Comparison of ENCODE assay signal across 13 cellular contexts in genomic region chr9:128497824-128498610, GRCh38. TPM values are rescaled to one million over a fixed set of nuclear protein-coding genes. Genes with fewer than 3 reads are reported as not detected.
DNase-seq lines count a peak whose midpoint lies in the region; ATAC-seq lines count a peak whose summit lies in the region.
"Had no signal": no experiment of that assay in that cellular context is flagged by ENCODE, and none has a peak within 500 bp of the region (broad histone marks: within the 10 kb centered on the region; RNA-seq: fewer than 3 reads in every experiment).

No MANE protein-coding gene starts in this region.

- no peaks in the 10 kb centered on the region for H3K27me3 Mint-ChIP-seq in naive thymus-derived CD4-positive, alpha-beta T cell

- DNase-seq in H7, result peak; percentile 16
- peak in 33 of 58 donors; percentile 6 to 85 (median 37) for DNase-seq in anterior cingulate cortex (lab: John Stamatoyannopoulos, UW)
- peak; percentile 76 for DNase-seq in medulla oblongata (ENCODE audit: extremely low spot score)
- DNase-seq in substantia nigra (lab: John Stamatoyannopoulos, UW), result peak in 35 of 49 donors; percentile 8 to 70 (median 43)
- DNase-seq in naive thymus-derived CD4-positive, alpha-beta T cell, result no peak
- no peak for DNase-seq in NCI-H187 (lab: John Stamatoyannopoulos, UW)
- no peak for DNase-seq in 8988T
- DNase-seq: NCI-H1417, NCI-H2081, NCI-H526, PC-3 had no signal

- H3K4me3 Mint-ChIP-seq in naive thymus-derived CD4-positive, alpha-beta T cell, result no peak overlapping the region

- H3K27ac Mint-ChIP-seq in naive thymus-derived CD4-positive, alpha-beta T cell, result no peak overlapping the region

- peak overlapping the region; percentile 32 for H3K27ac ChIP-seq in substantia nigra (ENCODE audit: low read depth, low read length, poor library complexity, severe bottlenecking)
- no peak overlapping the region for H3K27ac ChIP-seq in naive thymus-derived CD4-positive, alpha-beta T cell (ENCODE audit: low read depth, low read length)
- H3K27ac ChIP-seq: SK-N-MC had no signal

- H3K9me3 Mint-ChIP-seq in naive thymus-derived CD4-positive, alpha-beta T cell, result no peaks in the 10 kb centered on the region

- H3K27me3 ChIP-seq in H7 (ENCODE audit: control insufficient read depth, insufficient read depth, low read length), result no peaks in the 10 kb centered on the region
- H3K27me3 ChIP-seq in naive thymus-derived CD4-positive, alpha-beta T cell (ENCODE audit: control insufficient read depth in 2 of 2, insufficient read depth in 2 of 2, low read length in 2 of 2), result no peaks in the 10 kb centered on the region

- CTCF ChIA-PET in naive thymus-derived CD4-positive, alpha-beta T cell (lab: Charles Lee), result no interaction called here

- H3K4me3 ChIP-seq in H7 (ENCODE audit: insufficient read depth, low read depth, low read length), result no peak overlapping the region
- H3K4me3 ChIP-seq in naive thymus-derived CD4-positive, alpha-beta T cell (ENCODE audit: low read length), result no peak overlapping the region
- H3K4me3 ChIP-seq: HAP-1, SK-N-MC had no signal

- ATAC-seq in naive thymus-derived CD4-positive, alpha-beta T cell, result no peak
- ATAC-seq: PC-3 had no signal

- peaks cover 25% of the 10 kb centered on the region for H3K36me3 ChIP-seq in H7 (replicated peaks; ENCODE audit: control insufficient read depth, insufficient read depth, low read length)
- H3K36me3 ChIP-seq in naive thymus-derived CD4-positive, alpha-beta T cell (ENCODE audit: control insufficient read depth in 2 of 3, insufficient read depth in 3 of 3, low read length in 3 of 3), result peaks cover 0 to 75% (median 3%) of the 10 kb centered on the region in 3 experiments

- POLR2A ChIA-PET in naive thymus-derived CD4-positive, alpha-beta T cell (lab: Charles Lee), result no interaction called here

- no peaks in the 10 kb centered on the region for H3K9me3 ChIP-seq in naive thymus-derived CD4-positive, alpha-beta T cell (ENCODE audit: control insufficient read depth in 2 of 3, low read length in 3 of 3)
- H3K9me3 ChIP-seq: HAP-1 had no signal

- peaks cover 0 to 19% (median 15%) of the 10 kb centered on the region in 7 donors for H3K4me1 Mint-ChIP-seq in naive thymus-derived CD4-positive, alpha-beta T cell

- H3K36me3 Mint-ChIP-seq in naive thymus-derived CD4-positive, alpha-beta T cell, result peaks cover 0 to 34% (median 11%) of the 10 kb centered on the region in 5 donors

- intact Hi-C loops in naive thymus-derived CD4-positive, alpha-beta T cell (cut with micrococcal nuclease), result no loop called here

- no peaks in the 10 kb centered on the region for H3K4me1 ChIP-seq in naive thymus-derived CD4-positive, alpha-beta T cell (ENCODE audit: control insufficient read depth in 2 of 2, insufficient read depth in 2 of 2, low read length in 2 of 2)
- H3K4me1 ChIP-seq: HAP-1 had no signal

RNA-seq across cellular contexts. Expression of gene GLE1, which starts 6.5 kb away (rescaled TPM):
- total RNA-seq in H7 (2014; rRNA removed; shearing (Covaris generic)), result 21.2 and 24.5 TPM in 2 replicates
- total RNA-seq in naive thymus-derived CD4-positive, alpha-beta T cell, result 10 to 100 TPM; 14.2 to 46.5 (median 30.5) TPM
- polyA plus RNA-seq in naive thymus-derived CD4-positive, alpha-beta T cell, result 10 to 100 TPM; 21.2 to 34.5 TPM

RNA-seq across cellular contexts. Expression of gene ODF2, which starts 42.2 kb away (rescaled TPM):
- 12.0 and 15.8 TPM in 2 replicates for total RNA-seq in H7 (2014; rRNA removed; shearing (Covaris generic))
- total RNA-seq in naive thymus-derived CD4-positive, alpha-beta T cell, result 10 to 100 TPM; 25.0 to 52.8 (median 30.2) TPM
- 10 to 100 TPM; 15.7 to 28.8 TPM for polyA plus RNA-seq in naive thymus-derived CD4-positive, alpha-beta T cell

RNA-seq across cellular contexts. Expression of gene SPTAN1, which starts 54.4 kb away (rescaled TPM):
- total RNA-seq in H7 (2014; rRNA removed; shearing (Covaris generic)), result 124 and 132 TPM in 2 replicates
- total RNA-seq in naive thymus-derived CD4-positive, alpha-beta T cell, result 100 to 1,000 TPM; 336 to 433 (median 375) TPM
- 100 to 1,000 TPM in 1 of 2 donors, 10 to 100 TPM in 1; 46.6 to 156 TPM for polyA plus RNA-seq in naive thymus-derived CD4-positive, alpha-beta T cell

Comparison
In these comparisons a context has a peak if more than half of its experiments do, and no peak if none do; other contexts are left out.
1. DNase-seq: peak in H7 (single experiment), anterior cingulate cortex (33 of 58), medulla oblongata (single experiment) and substantia nigra (35 of 49); none in naive thymus-derived CD4-positive, alpha-beta T cell (0 of 9), NCI-H187 (0 of 2) and 8988T (single experiment).